In the genomic region with DNA sequence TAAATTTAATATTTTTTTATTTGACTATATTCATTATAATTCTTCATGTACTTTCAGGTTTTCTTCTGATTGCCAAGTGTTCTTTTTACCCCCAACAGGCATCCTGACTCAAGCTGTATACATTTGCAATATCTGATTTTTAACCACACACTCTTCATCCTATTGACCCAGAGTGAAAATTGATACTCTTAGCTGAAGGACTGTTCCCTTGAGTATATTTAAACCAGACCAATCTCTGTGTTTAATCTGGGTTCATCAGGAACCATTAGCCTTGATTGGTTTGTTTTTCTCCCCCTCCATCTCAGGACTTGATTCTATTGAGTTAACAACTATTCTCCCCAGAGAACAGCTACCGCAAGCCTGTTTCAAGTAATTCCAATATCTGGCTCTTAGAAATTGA, we compare ENCODE assay signal across 1 cellular context.
TF ChIP-seq lines count a peak whose summit lies in the region.

No MANE protein-coding gene starts in this region.

TF ChIP-seq in endothelial cell of umbilical vein, 7 proteins besides CTCF, POLR2A, EP300 and RAD21 (continued from another document):
- TF ChIP-seq, protein P1, sequence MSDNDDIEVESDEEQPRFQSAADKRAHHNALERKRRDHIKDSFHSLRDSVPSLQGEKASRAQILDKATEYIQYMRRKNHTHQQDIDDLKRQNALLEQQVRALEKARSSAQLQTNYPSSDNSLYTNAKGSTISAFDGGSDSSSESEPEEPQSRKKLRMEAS (IDR thresholded peaks at IDR 0.05; ENCODE audit: insufficient read depth, insufficient read length): no peak
- no peak for TF ChIP-seq EZH2 (IDR thresholded peaks at IDR 0.05; ENCODE audit: borderline replicate concordance, low read depth, low read length, severe bottlenecking)
- TF ChIP-seq GATA2 (IDR thresholded peaks at IDR 0.05; ENCODE audit: insufficient read depth, insufficient read length, low read depth, low read length): no peak
